In genomic region chr2:168907940-168908662, GRCh38 we compare ENCODE assay signal across 2 cellular contexts.
A peak's percentile ranks its signal among the peaks of the same experiment; 100 is the strongest.
TF ChIP-seq lines count a peak whose summit lies in the region.

No MANE protein-coding gene starts in this region.

TF ChIP-seq in GM23338, 12 proteins besides CTCF, POLR2A, EP300 and RAD21:
- TF ChIP-seq NANOG (IDR thresholded peaks at IDR 0.05; ENCODE audit: borderline replicate concordance), result peak; percentile 49; the same call in 1 of the 2 replicates
- no peak for TF ChIP-seq ZNF114 (CRISPR knock-in tag; IDR thresholded peaks at IDR 0.05)
- no peak for TF ChIP-seq EZH2phosphoT487 (IDR thresholded peaks at IDR 0.05; ENCODE audit: unreplicated experiment)
- 0 out of 2 replicates have a peak, but pooled peaks have one; percentile 14 for TF ChIP-seq ETS1 (IDR thresholded peaks at IDR 0.05)
- peak; percentile 18; the same call in 1 of the 2 replicates for TF ChIP-seq ZNF462 (CRISPR knock-in tag; IDR thresholded peaks at IDR 0.05)

TF ChIP-seq in K562, 482 proteins besides CTCF, POLR2A, EP300 and RAD21 (continues in another document):
- no peak for TF ChIP-seq ZNF197 (CRISPR knock-in tag; IDR thresholded peaks at IDR 0.05; ENCODE audit: low read depth)
- no peak for TF ChIP-seq HMG20B (CRISPR knock-in tag; IDR thresholded peaks at IDR 0.05)
- no peak for TF ChIP-seq ZNF23 (CRISPR knock-in tag; IDR thresholded peaks at IDR 0.05)
- TF ChIP-seq KLF1 (tag; IDR thresholded peaks at IDR 0.05), result no peak
- no peak for TF ChIP-seq ZNF583 (CRISPR knock-in tag; IDR thresholded peaks at IDR 0.05)
- no peak for TF ChIP-seq HINFP (tag; conservative IDR thresholded peaks at IDR 0.05; ENCODE audit: low read depth)
- TF ChIP-seq ZNF740 (CRISPR knock-in tag; IDR thresholded peaks at IDR 0.05), result no peak
- no peak for TF ChIP-seq ZNF740 (tag; IDR thresholded peaks at IDR 0.05)
- TF ChIP-seq KHSRP (IDR thresholded peaks at IDR 0.05), result no peak
- TF ChIP-seq ZBTB43 (CRISPR knock-in tag; IDR thresholded peaks at IDR 0.05), result no peak
- peak in 1 of 2 experiments; percentile 35; a peak in 2 of 3 replicates for TF ChIP-seq CBX3 (IDR thresholded peaks at IDR 0.05; ENCODE audit: borderline replicate concordance in 1 of 2, low read length in 2 of 2)
- no peak for TF ChIP-seq RNF219 (CRISPR knock-in tag; IDR thresholded peaks at IDR 0.05)
- TF ChIP-seq FOXA3 (CRISPR knock-in tag; conservative IDR thresholded peaks at IDR 0.05 in 1 of 2, IDR thresholded peaks at IDR 0.05 in 1 of 2), result peak in 1 of 2 experiments; percentile 81; a peak in 2 of 4 replicates
- no peak for TF ChIP-seq ILF3 (IDR thresholded peaks at IDR 0.05; ENCODE audit: borderline replicate concordance)
- peak; percentile 81; the same call in 1 of the 2 replicates for TF ChIP-seq CTBP1 (IDR thresholded peaks at IDR 0.05; ENCODE audit: borderline replicate concordance)
- TF ChIP-seq YY1 (IDR thresholded peaks at IDR 0.05; ENCODE audit: borderline replicate concordance in 1 of 3, control insufficient read depth in 1 of 3, extremely low read depth in 1 of 3, insufficient read depth in 3 of 3, insufficient read length in 1 of 3, insufficient replicate concordance in 2 of 3, low read depth in 1 of 3, low read length in 2 of 3), result peak in 1 of 3 experiments; percentile 75
- TF ChIP-seq ZBTB33 (CRISPR knock-in tag; IDR thresholded peaks at IDR 0.05), result peak; percentile 58; the same call in 1 of the 2 replicates
- TF ChIP-seq ARID1B (IDR thresholded peaks at IDR 0.05), result peak; percentile 70
- peak; percentile 62 for TF ChIP-seq GATA2 (CRISPR knock-in tag; IDR thresholded peaks at IDR 0.05)
- no peak for TF ChIP-seq PKNOX1 (IDR thresholded peaks at IDR 0.05)
- TF ChIP-seq TEAD1 (CRISPR knock-in tag; IDR thresholded peaks at IDR 0.05), result 0 out of 4 replicates have a peak, but pooled peaks of 1 of the 2 experiments have one; percentile 58
- no peak for TF ChIP-seq MEF2A (IDR thresholded peaks at IDR 0.05; ENCODE audit: control insufficient read depth, low read depth, low read length)
- no peak for TF ChIP-seq ZNF830 (CRISPR knock-in tag; IDR thresholded peaks at IDR 0.05)
- TF ChIP-seq FOXK2 (conservative IDR thresholded peaks at IDR 0.05 in 1 of 2, IDR thresholded peaks at IDR 0.05 in 1 of 2; ENCODE audit: low read depth in 2 of 2), result peak; percentile 20 to 38; a peak in 1 of 4 replicates
- TF ChIP-seq CBFA2T3 (IDR thresholded peaks at IDR 0.05), result peak; percentile 71
- TF ChIP-seq TCF3 (CRISPR knock-in tag; IDR thresholded peaks at IDR 0.05), result peak; percentile 74
- no peak for TF ChIP-seq HNRNPUL1 (IDR thresholded peaks at IDR 0.05; ENCODE audit: low read length)
- TF ChIP-seq RFX1 (IDR thresholded peaks at IDR 0.05), result no peak
- TF ChIP-seq STAT5A (IDR thresholded peaks at IDR 0.05; ENCODE audit: borderline replicate concordance, low read length), result 0 out of 2 replicates have a peak, but pooled peaks have one; percentile 43
- TF ChIP-seq SRF (CRISPR knock-in tag; IDR thresholded peaks at IDR 0.05), result peak in 1 of 2 experiments; percentile 54; a peak in 1 of 4 replicates
- TF ChIP-seq EWSR1 (IDR thresholded peaks at IDR 0.05; ENCODE audit: borderline replicate concordance, low read depth, partially characterized antibody), result no peak
- no peak for TF ChIP-seq ATF4 (CRISPR knock-in tag; IDR thresholded peaks at IDR 0.05)
- 0 out of 2 replicates have a peak, but pooled peaks have one; percentile 14 for TF ChIP-seq FOXM1 (IDR thresholded peaks at IDR 0.05; ENCODE audit: low read depth)
- TF ChIP-seq FOXM1 (CRISPR knock-in tag; IDR thresholded peaks at IDR 0.05; ENCODE audit: low read depth), result no peak
- TF ChIP-seq ETV1 (tag; conservative IDR thresholded peaks at IDR 0.05; ENCODE audit: low read depth), result peak; percentile 17; the same call in 1 of the 2 replicates
- TF ChIP-seq TAL1 (IDR thresholded peaks at IDR 0.05), result peak; percentile 54
- no peak for TF ChIP-seq UBTF (IDR thresholded peaks at IDR 0.05; ENCODE audit: borderline replicate concordance in 1 of 2, low read depth in 2 of 2, low read length in 2 of 2)
- TF ChIP-seq ID3 (CRISPR knock-in tag; IDR thresholded peaks at IDR 0.05), result no peak
- TF ChIP-seq ID3 (tag; IDR thresholded peaks at IDR 0.05), result peak; percentile 89
- no peak for TF ChIP-seq NR2F6 (CRISPR knock-in tag; IDR thresholded peaks at IDR 0.05)
- TF ChIP-seq ZNF696 (CRISPR knock-in tag; conservative IDR thresholded peaks at IDR 0.05), result no peak
- TF ChIP-seq CREB3L1 (IDR thresholded peaks at IDR 0.05; ENCODE audit: borderline replicate concordance, low read depth), result no peak
- peak; percentile 81 for TF ChIP-seq TEAD4 (IDR thresholded peaks at IDR 0.05; ENCODE audit: low read length)
- TF ChIP-seq TEAD4 (CRISPR knock-in tag; IDR thresholded peaks at IDR 0.05; ENCODE audit: borderline replicate concordance), result no peak
- 0 out of 2 replicates have a peak, but pooled peaks have one; percentile 4 for TF ChIP-seq SMC3 (conservative IDR thresholded peaks at IDR 0.05; ENCODE audit: insufficient read depth, low read depth, low read length)
